In genomic region chr3:73580343-73580742, GRCh38 we compare ENCODE assay signal across 15 cellular contexts. TPM values are rescaled to one million over a fixed set of nuclear protein-coding genes. Genes with fewer than 3 reads are reported as not detected.
DNase-seq lines count a peak whose midpoint lies in the region; ATAC-seq and TF ChIP-seq lines count a peak whose summit lies in the region.
"Had no signal": no experiment of that assay in that cellular context is flagged by ENCODE, and none has a peak within 500 bp of the region (broad histone marks: within the 10 kb centered on the region; RNA-seq: fewer than 3 reads in every experiment).

No MANE protein-coding gene starts in this region.

- H3K36me3 ChIP-seq in muscle layer of duodenum (ENCODE audit: control insufficient read depth in 1 of 2, insufficient read depth in 2 of 2, low read length in 2 of 2) = no peaks in the 10 kb centered on the region

- no peak overlapping the region for H3K27ac Mint-ChIP-seq in MCF 10A (ENCODE audit: low read depth, unreplicated experiment)
- no peak overlapping the region for H3K27ac Mint-ChIP-seq in activated T-cell treated with anti-CD3 and anti-CD28 coated beads, Interleukin-2, amount 50 U/mL, for 24 hours
- H3K27ac Mint-ChIP-seq: activated B cell treated with CpG ODN at 0.5 μM for 24 hours; natural killer cell treated with Interleukin-12 subunit alpha and Interleukin-12 subunit beta and Interleukin-15 and Interleukin-18, amount 100 ng/mL, for 72 hours had no signal

- H3K36me3 Mint-ChIP-seq in MCF 10A (ENCODE audit: insufficient read depth, unreplicated experiment) = no peaks in the 10 kb centered on the region
- no peaks in the 10 kb centered on the region for H3K36me3 Mint-ChIP-seq in activated T-cell treated with anti-CD3 and anti-CD28 coated beads, Interleukin-2, amount 50 U/mL, for 24 hours (ENCODE audit: low read depth)
- H3K36me3 Mint-ChIP-seq: natural killer cell treated with Interleukin-12 subunit alpha and Interleukin-12 subunit beta and Interleukin-15 and Interleukin-18, amount 100 ng/mL, for 72 hours had no signal

- no peak overlapping the region for H3K4me3 Mint-ChIP-seq in MCF 10A (ENCODE audit: unreplicated experiment)
- H3K4me3 Mint-ChIP-seq in activated T-cell treated with anti-CD3 and anti-CD28 coated beads, Interleukin-2, amount 50 U/mL, for 24 hours = no peak overlapping the region
- H3K4me3 Mint-ChIP-seq: activated B cell treated with CpG ODN at 0.5 μM for 24 hours; natural killer cell treated with Interleukin-12 subunit alpha and Interleukin-12 subunit beta and Interleukin-15 and Interleukin-18, amount 100 ng/mL, for 72 hours had no signal

- intact Hi-C loops in MCF 10A (cut with micrococcal nuclease) = no loop called here

- H3K27ac ChIP-seq in muscle layer of duodenum (ENCODE audit: low read length) = peak overlapping the region; percentile 47
- H3K27ac ChIP-seq: 22Rv1 had no signal

- no peaks in the 10 kb centered on the region for H3K9me3 Mint-ChIP-seq in MCF 10A (ENCODE audit: unreplicated experiment)
- no peaks in the 10 kb centered on the region for H3K9me3 Mint-ChIP-seq in activated T-cell treated with anti-CD3 and anti-CD28 coated beads, Interleukin-2, amount 50 U/mL, for 24 hours
- H3K9me3 Mint-ChIP-seq: activated B cell treated with CpG ODN at 0.5 μM for 24 hours; natural killer cell treated with Interleukin-12 subunit alpha and Interleukin-12 subunit beta and Interleukin-15 and Interleukin-18, amount 100 ng/mL, for 72 hours had no signal

- DNase-seq in DMS 273 (lab: John Stamatoyannopoulos, UW; ENCODE audit: unreplicated experiment) (peak; percentile 6), DMS 273 treated with DMSO at 0.1 percent for 48 hours (lab: John Stamatoyannopoulos, UW) (no peak), M059J (ENCODE audit: low read depth) (peak; percentile 4), MCF 10A (ENCODE audit: unreplicated experiment) (peak; percentile 76), hippocampal formation (lab: John Stamatoyannopoulos, UW) (no peak)
- DNase-seq in activated T-cell treated with anti-CD3 and anti-CD28 coated beads, Interleukin-2, amount 50 U/mL, for 24 hours = no peak
- DNase-seq: activated B cell treated with CpG ODN at 0.5 μM for 24 hours, activated gamma-delta T cell treated with Interleukin-2 at 50 U/mL for 16 hours, GF-D8, H7, MV-4-11 had no signal

- TF ChIP-seq CTCF in MCF 10A (IDR thresholded peaks at IDR 0.05; ENCODE audit: unreplicated experiment) = no peak

- no peaks in the 10 kb centered on the region for H3K9me3 ChIP-seq in muscle layer of duodenum (ENCODE audit: control insufficient read depth in 1 of 2, low read length in 2 of 2)

- ATAC-seq in HG03520 (IDR thresholded peaks at IDR 0.05; ENCODE audit: unreplicated experiment) = no peak
- ATAC-seq: natural killer cell treated with Interleukin-12 subunit alpha and Interleukin-12 subunit beta and Interleukin-15 and Interleukin-18, amount 100 ng/mL, for 72 hours had no signal

- H3K4me3 ChIP-seq in muscle layer of duodenum (ENCODE audit: low read depth in 1 of 2, low read length in 2 of 2) = no peak overlapping the region

- POLR2A ChIA-PET in MCF 10A (lab: Yijun Ruan, JAX) = interaction anchor here (0.6 kb wide), 1 partner anchor 479 kb away, joined by 4 read pairs; no protein-coding TSS in a partner anchor

- peaks cover 3 to 17% of the 10 kb centered on the region in 2 donors for H3K4me1 ChIP-seq in muscle layer of duodenum (ENCODE audit: control insufficient read depth in 1 of 2, insufficient read depth in 2 of 2, low read length in 2 of 2)

- no TSS peak for BruUV-seq in MCF 10A (replicated peaks; lab: Mats Ljungman, UMichigan)

- CTCF ChIA-PET in MCF 10A (lab: Yijun Ruan, JAX) = no interaction called here

- no peaks in the 10 kb centered on the region for H3K4me1 Mint-ChIP-seq in MCF 10A (ENCODE audit: insufficient read depth, unreplicated experiment)
- no peaks in the 10 kb centered on the region for H3K4me1 Mint-ChIP-seq in activated T-cell treated with anti-CD3 and anti-CD28 coated beads, Interleukin-2, amount 50 U/mL, for 24 hours (ENCODE audit: low read depth)
- H3K4me1 Mint-ChIP-seq: activated B cell treated with CpG ODN at 0.5 μM for 24 hours had no signal

- H3K27me3 Mint-ChIP-seq in MCF 10A (ENCODE audit: insufficient read depth, unreplicated experiment) = no peaks in the 10 kb centered on the region
- H3K27me3 Mint-ChIP-seq in activated T-cell treated with anti-CD3 and anti-CD28 coated beads, Interleukin-2, amount 50 U/mL, for 24 hours = peaks cover 4% of the 10 kb centered on the region
- H3K27me3 Mint-ChIP-seq: natural killer cell treated with Interleukin-12 subunit alpha and Interleukin-12 subunit beta and Interleukin-15 and Interleukin-18, amount 100 ng/mL, for 72 hours had no signal

- no peaks in the 10 kb centered on the region for H3K27me3 ChIP-seq in muscle layer of duodenum (ENCODE audit: low read depth, low read length)

RNA-seq across cellular contexts. Expression of gene PDZRN3, which starts 44.4 kb away (rescaled TPM):
- total RNA-seq in M059J (2014; rRNA removed; shearing (Covaris generic)) = 1.7 and 1.9 TPM in 2 replicates
- not detected in 2 replicates for total RNA-seq in MCF 10A (2022)
- total RNA-seq: activated B cell treated with CpG ODN at 0.5 μM for 24 hours; natural killer cell treated with Interleukin-12 subunit alpha and Interleukin-12 subunit beta and Interleukin-15 and Interleukin-18, amount 100 ng/mL, for 72 hours had no signal

Comparison
In these comparisons a context has a peak if more than half of its experiments do, and no peak if none do; other contexts are left out.
1. DNase-seq: peak in DMS 273 (single experiment), M059J (single experiment) and MCF 10A (single experiment); none in DMS 273 treated with DMSO at 0.1 percent for 48 hours (single experiment), activated T-cell treated with anti-CD3 and anti-CD28 coated beads, Interleukin-2, amount 50 U/mL, for 24 hours (single experiment) and hippocampal formation (0 of 2).